In the genomic region with DNA sequence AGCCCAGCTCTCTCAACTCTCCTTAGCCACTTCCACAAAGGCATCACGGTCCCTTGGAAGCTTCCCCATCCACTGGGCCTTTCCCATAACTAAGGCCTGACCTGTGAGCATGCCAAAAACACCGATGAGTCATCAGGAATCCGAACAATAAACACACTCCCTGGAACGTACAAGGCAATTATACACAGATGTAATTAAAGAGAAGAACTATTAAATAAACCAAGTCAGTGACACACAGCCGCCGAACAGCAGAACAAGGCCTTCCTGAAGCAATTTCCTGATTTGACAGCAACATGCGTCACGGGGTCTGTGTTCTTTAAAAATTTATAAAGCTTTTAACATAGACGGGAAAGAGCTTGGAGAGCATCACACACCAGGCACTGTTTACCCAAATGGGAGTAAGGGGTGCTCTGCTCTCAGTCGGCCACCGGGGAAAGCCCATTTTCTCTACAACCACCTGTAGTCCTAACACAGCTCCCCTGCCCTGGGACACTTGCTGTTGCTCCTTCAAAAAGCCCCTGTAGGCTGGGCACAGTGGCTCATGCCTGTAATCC, we compare ENCODE assay signal across 8 cellular contexts. TPM values are rescaled to one million over a fixed set of nuclear protein-coding genes. Genes with fewer than 3 reads are reported as not detected.
DNase-seq lines count a peak whose midpoint lies in the region; ATAC-seq and TF ChIP-seq lines count a peak whose summit lies in the region.

No MANE protein-coding gene starts in this region.

- H3K4me2 ChIP-seq in skeletal muscle satellite cell (ENCODE audit: low read length) = peak overlapping the region; percentile 49

- no peaks in the 10 kb centered on the region for H3K4me1 Mint-ChIP-seq in mesothelial cell of epicardium

- no peaks in the 10 kb centered on the region for H3K9me3 Mint-ChIP-seq in mesothelial cell of epicardium

- H3K4me3 ChIP-seq in SJSA1 (no peak overlapping the region), skeletal muscle satellite cell (ENCODE audit: low read length) (peak overlapping the region; percentile 19)

- H3K27me3 Mint-ChIP-seq in mesothelial cell of epicardium (ENCODE audit: low read depth) = no peaks in the 10 kb centered on the region

- no peak for TF ChIP-seq CTCF in mesothelial cell of epicardium (IDR thresholded peaks at IDR 0.05; ENCODE audit: unreplicated experiment)

- H3K27me3 ChIP-seq in SJSA1 (replicated peaks) (no peaks in the 10 kb centered on the region), skeletal muscle satellite cell (ENCODE audit: control insufficient read depth, insufficient read depth, low read length) (no peaks in the 10 kb centered on the region)

- peak overlapping the region; percentile 74 for H3K27ac ChIP-seq in SJSA1

- H3K4me1 ChIP-seq in SJSA1 (replicated peaks) (peaks cover 61% of the 10 kb centered on the region), skeletal muscle satellite cell (ENCODE audit: control insufficient read depth, insufficient read depth, low read length) (peaks cover 40% of the 10 kb centered on the region)

- H3K4me3 Mint-ChIP-seq in mesothelial cell of epicardium = no peak overlapping the region

- no peak overlapping the region for H3K27ac Mint-ChIP-seq in mesothelial cell of epicardium

- intact Hi-C loops in Right ventricle myocardium inferior (cut with DNase I) = loop anchor here (10.0 kb wide), 1 partner anchor 1439 kb away; no protein-coding TSS in a partner anchor

- peak overlapping the region; percentile 22 for H3K9ac ChIP-seq in skeletal muscle satellite cell (ENCODE audit: low read depth, low read length)

- ATAC-seq in Right ventricle myocardium inferior = peak; percentile 79
- no peak for ATAC-seq in GM21717 (IDR thresholded peaks at IDR 0.05; ENCODE audit: unreplicated experiment)
- ATAC-seq in HG03469 (IDR thresholded peaks at IDR 0.05; ENCODE audit: unreplicated experiment) = no peak

- peaks cover 28% of the 10 kb centered on the region for H3K36me3 Mint-ChIP-seq in mesothelial cell of epicardium

- DNase-seq in GM04503 (ENCODE audit: low read depth) = peak; percentile 97
- peak; percentile 92 to 97 for DNase-seq in SJSA1 (ENCODE audit: low read depth in 1 of 2, low spot score in 2 of 2)
- DNase-seq in Right ventricle myocardium inferior (ENCODE audit: missing footprints) = no peak
- no peak for DNase-seq in mesothelial cell of epicardium (ENCODE audit: low spot score in 2 of 2, unreplicated experiment in 2 of 2)
- DNase-seq in activated effector memory CD4-positive, alpha-beta T cell treated with Interleukin-2 at 50 U/mL for 16 hours = no peak

- no peaks in the 10 kb centered on the region for H3K9me3 ChIP-seq in SJSA1 (replicated peaks)
- no peaks in the 10 kb centered on the region for H3K9me3 ChIP-seq in skeletal muscle satellite cell (replicated peaks; ENCODE audit: low read length)

- H3K36me3 ChIP-seq in SJSA1 (no peaks in the 10 kb centered on the region), skeletal muscle satellite cell (ENCODE audit: insufficient read depth, low read length) (peaks cover 11% of the 10 kb centered on the region)

RNA-seq across cellular contexts. Expression of a gene that starts 29.4 kb away (rescaled TPM):
- total RNA-seq in SJSA1 (2014; rRNA removed; shearing (Covaris generic)) = 10.9 and 16.1 TPM in 2 replicates
- total RNA-seq in Right ventricle myocardium inferior (9.8 TPM), mesothelial cell of epicardium (42.1 to 42.5 TPM (median 42.1 TPM) in 3 replicates)
- total RNA-seq in skeletal muscle satellite cell (2012; rRNA removed) = 13.8 and 17.0 TPM in 2 replicates

Comparison
In these comparisons a context has a peak if more than half of its experiments do, and no peak if none do; other contexts are left out.
1. DNase-seq: peak in GM04503 (single experiment) and SJSA1 (2 of 2); none in Right ventricle myocardium inferior (single experiment), mesothelial cell of epicardium (0 of 2) and activated effector memory CD4-positive, alpha-beta T cell treated with Interleukin-2 at 50 U/mL for 16 hours (single experiment).